ENCODE assay signal across 8 cellular contexts in the genomic region with DNA sequence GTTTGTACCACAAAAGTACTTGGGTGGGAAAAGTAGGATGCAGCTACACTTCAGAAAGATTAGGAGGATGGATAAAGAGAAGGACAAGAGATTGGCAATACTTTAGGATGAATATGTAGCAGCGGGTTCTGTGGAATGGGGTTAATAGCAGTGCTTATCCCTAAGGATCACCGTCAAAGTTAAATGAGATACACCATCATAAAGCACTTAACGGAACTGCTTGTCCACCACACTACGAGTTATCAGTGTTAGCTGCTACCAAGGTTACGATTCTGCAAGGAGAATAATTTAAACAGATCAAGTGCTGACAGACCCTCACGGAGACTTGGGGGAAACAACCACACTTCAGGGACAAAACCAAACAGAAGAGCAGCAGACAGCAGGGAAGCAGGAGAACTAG. TPM values are rescaled to one million over a fixed set of nuclear protein-coding genes. Genes with fewer than 3 reads are reported as not detected.
A peak's percentile ranks its signal among the peaks of the same experiment; 100 is the strongest.
DNase-seq lines count a peak whose midpoint lies in the region; ATAC-seq, FAIRE-seq and TF ChIP-seq lines count a peak whose summit lies in the region.

No MANE protein-coding gene starts in this region.

- H3K9ac ChIP-seq in fibroblast of lung (ENCODE audit: insufficient read depth, low read length) = peak overlapping the region; percentile 47

- intact Hi-C loops in sigmoid colon (cut with DNase I) = loop anchor here (5.0 kb wide), 3 partner anchors 45 to 210 kb away; partner anchors contain the start of gene PPP4R2
- intact Hi-C loops in posterior vena cava (cut with DNase I) = loop anchor here in 1 of 2 donors (10.0 kb wide), 1 partner anchor 208 kb away; no protein-coding TSS in a partner anchor

- H3K27ac ChIP-seq in RWPE2 (ENCODE audit: poor library complexity, severe bottlenecking) (peak overlapping the region; percentile 57), fibroblast of lung (ENCODE audit: insufficient read depth, low read length) (peak overlapping the region; percentile 79), sigmoid colon (peak overlapping the region; percentile 81 to 87 (median 82))

- H3K9me3 ChIP-seq in RWPE2 (ENCODE audit: severe bottlenecking) = no peaks in the 10 kb centered on the region
- H3K9me3 ChIP-seq in fibroblast of lung (ENCODE audit: control insufficient read depth, insufficient read depth, low read depth, low read length) = no peaks in the 10 kb centered on the region
- no peaks in the 10 kb centered on the region for H3K9me3 ChIP-seq in sigmoid colon

- H3K36me3 ChIP-seq in RWPE2 (ENCODE audit: low read depth) = peaks cover 9% of the 10 kb centered on the region
- H3K36me3 ChIP-seq in fibroblast of lung (ENCODE audit: control insufficient read depth, insufficient read depth, low read length) = no peaks in the 10 kb centered on the region
- H3K36me3 ChIP-seq in sigmoid colon = no peaks in the 10 kb centered on the region

- WGBS in sigmoid colon, 2 donors = 6 to 13% methylated on average over 6 of the region's 6 CpGs

- no peak for TF ChIP-seq POLR2A in GM12891 (IDR thresholded peaks at IDR 0.05; ENCODE audit: low read depth, low read length)
- TF ChIP-seq POLR2A in sigmoid colon (IDR thresholded peaks at IDR 0.05) = no peak

- ATAC-seq in RWPE2 (ENCODE audit: low read depth) (no peak), GM21360 (IDR thresholded peaks at IDR 0.05; ENCODE audit: unreplicated experiment) (no peak), GM18867 (IDR thresholded peaks at IDR 0.05; ENCODE audit: unreplicated experiment) (no peak)

- TF ChIP-seq CTCF in RWPE2 (IDR thresholded peaks at IDR 0.05; ENCODE audit: poor library complexity, severe bottlenecking) (no peak), fibroblast of lung (conservative IDR thresholded peaks at IDR 0.05 in 1 of 2, IDR thresholded peaks at IDR 0.05 in 1 of 2; ENCODE audit: low read depth in 1 of 2, low read length in 2 of 2) (no peak), sigmoid colon (IDR thresholded peaks at IDR 0.05) (no peak)

- no peaks in the 10 kb centered on the region for H4K20me1 ChIP-seq in fibroblast of lung (ENCODE audit: control insufficient read depth, extremely low read depth, insufficient read depth, low read length)

- TF ChIP-seq EP300 in sigmoid colon (IDR thresholded peaks at IDR 0.05) = no peak

- H3K4me3 ChIP-seq in RWPE2 (ENCODE audit: severe bottlenecking) (peak overlapping the region; percentile 57), fibroblast of lung (replicated peaks in 1 of 4; ENCODE audit: control extremely low read depth in 1 of 4, insufficient read depth in 1 of 4, low read depth in 3 of 4, low read length in 4 of 4) (peak overlapping the region; percentile 60 to 97 (median 90)), sigmoid colon (peak overlapping the region; percentile 67 to 81 (median 74))

- H3K4me2 ChIP-seq in fibroblast of lung (ENCODE audit: extremely low read depth, insufficient read depth, low read length) = peak overlapping the region; percentile 86

- H3K4me1 ChIP-seq in RWPE2 (ENCODE audit: insufficient read depth, poor library complexity, severe bottlenecking) (peaks cover 22% of the 10 kb centered on the region), fibroblast of lung (ENCODE audit: control insufficient read depth, extremely low read depth, insufficient read depth, low read length) (peaks cover 4% of the 10 kb centered on the region), sigmoid colon (peaks cover 0 to 23% (median 18%) of the 10 kb centered on the region in 4 donors)

- FAIRE-seq in GM12891 (lab: Jason Lieb, UNC) = peak; percentile 68

- no peak for DNase-seq in GM12891 (ENCODE audit: insufficient read length, low spot score)
- no peak for DNase-seq in RWPE2 (ENCODE audit: low spot score)
- peak in 1 of 2 donors; percentile 5 for DNase-seq in fibroblast of lung (ENCODE audit: low read depth in 2 of 2)
- DNase-seq in sigmoid colon = no peak
- DNase-seq in HuH-7.5 (ENCODE audit: low spot score) = no peak
- no peak for DNase-seq in posterior vena cava (ENCODE audit: low spot score)

- no peaks in the 10 kb centered on the region for H3K27me3 ChIP-seq in RWPE2 (ENCODE audit: insufficient read depth, poor library complexity, severe bottlenecking)
- H3K27me3 ChIP-seq in fibroblast of lung (ENCODE audit: control insufficient read depth, insufficient read depth, low read length) = no peaks in the 10 kb centered on the region
- no peaks in the 10 kb centered on the region for H3K27me3 ChIP-seq in sigmoid colon

- H3K79me2 ChIP-seq in fibroblast of lung (ENCODE audit: control insufficient read depth, insufficient read depth, low read length) = peaks cover 17% of the 10 kb centered on the region

- peak overlapping the region; percentile 95 for H2AFZ ChIP-seq in fibroblast of lung (ENCODE audit: low read length)

TF ChIP-seq in GM12891, 5 proteins besides CTCF, POLR2A, EP300 and RAD21:
- no peak for TF ChIP-seq PAX5 (IDR thresholded peaks at IDR 0.05; ENCODE audit: insufficient read depth, low read length, severe bottlenecking)
- TF ChIP-seq POU2F2 (IDR thresholded peaks at IDR 0.05; ENCODE audit: low read depth, low read length) = no peak
- no peak for TF ChIP-seq POLR2AphosphoS5 (IDR thresholded peaks at IDR 0.05; ENCODE audit: low read depth, low read length)
- no peak for TF ChIP-seq TAF1 (IDR thresholded peaks at IDR 0.05; ENCODE audit: low read depth, low read length)
- TF ChIP-seq SPI1 (IDR thresholded peaks at IDR 0.05; ENCODE audit: low read depth, low read length) = no peak

RNA-seq across cellular contexts. Expression of gene SHQ1, which starts 1.0 kb away (rescaled TPM):
- polyA plus RNA-seq in GM12891 (2012; ENCODE audit: low read depth, missing spikeins) = 13.6 TPM
- total RNA-seq in fibroblast of lung (12.2 and 15.9 TPM in 2 replicates), sigmoid colon (10 to 100 TPM in 3 of 4 donors, 1 to 10 TPM in 1; 8.2 to 17.4 (median 11.7) TPM), posterior vena cava (10 to 100 TPM; 15.0 to 15.2 TPM)
- polyA plus RNA-seq in fibroblast of lung (15.2 and 15.5 TPM in 2 replicates), sigmoid colon (1 to 10 TPM; 7.9 to 9.6 (median 9.2) TPM)
- 12.1 and 12.4 TPM in 2 replicates for polyA plus RNA-seq in fibroblast of lung (2012)
- polyA minus RNA-seq in fibroblast of lung (ENCODE audit: low replicate concordance) = 3.9 and 4.7 TPM in 2 replicates

RNA-seq across cellular contexts. Expression of gene GXYLT2, which starts 40.6 kb away (rescaled TPM):
- polyA plus RNA-seq in GM12891 (2012; ENCODE audit: low read depth, missing spikeins) = 0.13 TPM
- total RNA-seq in fibroblast of lung (6.6 and 14.1 TPM in 2 replicates), sigmoid colon (10 to 100 TPM in 1 of 4 donors, 1 to 10 TPM in 3; 3.1 to 17.4 (median 7.3) TPM), posterior vena cava (10 to 100 TPM; 13.7 to 28.3 TPM)
- polyA plus RNA-seq in fibroblast of lung (13.7 and 25.9 TPM in 2 replicates), sigmoid colon (10 to 100 TPM in 1 of 3 donors, 1 to 10 TPM in 2; 1.4 to 12.0 (median 1.6) TPM)
- polyA plus RNA-seq in fibroblast of lung (2012) = 5.8 and 13.3 TPM in 2 replicates
- polyA minus RNA-seq in fibroblast of lung (ENCODE audit: low replicate concordance) = 16.2 and 29.8 TPM in 2 replicates
